1 cellular context compared by ENCODE assay signal in genomic region chr19:41547569-41547968, GRCh38.
TF ChIP-seq lines count a peak whose summit lies in the region.

No MANE protein-coding gene starts in this region.

TF ChIP-seq in GM23338, 12 proteins besides CTCF, POLR2A, EP300 and RAD21:
- TF ChIP-seq CREB1 (CRISPR knock-in tag; IDR thresholded peaks at IDR 0.05; ENCODE audit: low read depth) (no peak), JUNB (IDR thresholded peaks at IDR 0.05; ENCODE audit: unreplicated experiment) (no peak), ETS1 (IDR thresholded peaks at IDR 0.05) (no peak), ZNF114 (CRISPR knock-in tag; IDR thresholded peaks at IDR 0.05) (no peak), ZNF331 (CRISPR knock-in tag; IDR thresholded peaks at IDR 0.05; ENCODE audit: low read depth) (no peak), POLR2AphosphoS5 (IDR thresholded peaks at IDR 0.05; ENCODE audit: low read depth) (no peak), NANOG (IDR thresholded peaks at IDR 0.05; ENCODE audit: borderline replicate concordance) (no peak), REST (IDR thresholded peaks at IDR 0.05; ENCODE audit: unreplicated experiment) (no peak), EZH2phosphoT487 (IDR thresholded peaks at IDR 0.05; ENCODE audit: unreplicated experiment) (no peak), STAT1 (IDR thresholded peaks at IDR 0.05; ENCODE audit: unreplicated experiment) (no peak), EZH2 (IDR thresholded peaks at IDR 0.05; ENCODE audit: low read depth, unreplicated experiment) (no peak)
- TF ChIP-seq, protein P1, sequence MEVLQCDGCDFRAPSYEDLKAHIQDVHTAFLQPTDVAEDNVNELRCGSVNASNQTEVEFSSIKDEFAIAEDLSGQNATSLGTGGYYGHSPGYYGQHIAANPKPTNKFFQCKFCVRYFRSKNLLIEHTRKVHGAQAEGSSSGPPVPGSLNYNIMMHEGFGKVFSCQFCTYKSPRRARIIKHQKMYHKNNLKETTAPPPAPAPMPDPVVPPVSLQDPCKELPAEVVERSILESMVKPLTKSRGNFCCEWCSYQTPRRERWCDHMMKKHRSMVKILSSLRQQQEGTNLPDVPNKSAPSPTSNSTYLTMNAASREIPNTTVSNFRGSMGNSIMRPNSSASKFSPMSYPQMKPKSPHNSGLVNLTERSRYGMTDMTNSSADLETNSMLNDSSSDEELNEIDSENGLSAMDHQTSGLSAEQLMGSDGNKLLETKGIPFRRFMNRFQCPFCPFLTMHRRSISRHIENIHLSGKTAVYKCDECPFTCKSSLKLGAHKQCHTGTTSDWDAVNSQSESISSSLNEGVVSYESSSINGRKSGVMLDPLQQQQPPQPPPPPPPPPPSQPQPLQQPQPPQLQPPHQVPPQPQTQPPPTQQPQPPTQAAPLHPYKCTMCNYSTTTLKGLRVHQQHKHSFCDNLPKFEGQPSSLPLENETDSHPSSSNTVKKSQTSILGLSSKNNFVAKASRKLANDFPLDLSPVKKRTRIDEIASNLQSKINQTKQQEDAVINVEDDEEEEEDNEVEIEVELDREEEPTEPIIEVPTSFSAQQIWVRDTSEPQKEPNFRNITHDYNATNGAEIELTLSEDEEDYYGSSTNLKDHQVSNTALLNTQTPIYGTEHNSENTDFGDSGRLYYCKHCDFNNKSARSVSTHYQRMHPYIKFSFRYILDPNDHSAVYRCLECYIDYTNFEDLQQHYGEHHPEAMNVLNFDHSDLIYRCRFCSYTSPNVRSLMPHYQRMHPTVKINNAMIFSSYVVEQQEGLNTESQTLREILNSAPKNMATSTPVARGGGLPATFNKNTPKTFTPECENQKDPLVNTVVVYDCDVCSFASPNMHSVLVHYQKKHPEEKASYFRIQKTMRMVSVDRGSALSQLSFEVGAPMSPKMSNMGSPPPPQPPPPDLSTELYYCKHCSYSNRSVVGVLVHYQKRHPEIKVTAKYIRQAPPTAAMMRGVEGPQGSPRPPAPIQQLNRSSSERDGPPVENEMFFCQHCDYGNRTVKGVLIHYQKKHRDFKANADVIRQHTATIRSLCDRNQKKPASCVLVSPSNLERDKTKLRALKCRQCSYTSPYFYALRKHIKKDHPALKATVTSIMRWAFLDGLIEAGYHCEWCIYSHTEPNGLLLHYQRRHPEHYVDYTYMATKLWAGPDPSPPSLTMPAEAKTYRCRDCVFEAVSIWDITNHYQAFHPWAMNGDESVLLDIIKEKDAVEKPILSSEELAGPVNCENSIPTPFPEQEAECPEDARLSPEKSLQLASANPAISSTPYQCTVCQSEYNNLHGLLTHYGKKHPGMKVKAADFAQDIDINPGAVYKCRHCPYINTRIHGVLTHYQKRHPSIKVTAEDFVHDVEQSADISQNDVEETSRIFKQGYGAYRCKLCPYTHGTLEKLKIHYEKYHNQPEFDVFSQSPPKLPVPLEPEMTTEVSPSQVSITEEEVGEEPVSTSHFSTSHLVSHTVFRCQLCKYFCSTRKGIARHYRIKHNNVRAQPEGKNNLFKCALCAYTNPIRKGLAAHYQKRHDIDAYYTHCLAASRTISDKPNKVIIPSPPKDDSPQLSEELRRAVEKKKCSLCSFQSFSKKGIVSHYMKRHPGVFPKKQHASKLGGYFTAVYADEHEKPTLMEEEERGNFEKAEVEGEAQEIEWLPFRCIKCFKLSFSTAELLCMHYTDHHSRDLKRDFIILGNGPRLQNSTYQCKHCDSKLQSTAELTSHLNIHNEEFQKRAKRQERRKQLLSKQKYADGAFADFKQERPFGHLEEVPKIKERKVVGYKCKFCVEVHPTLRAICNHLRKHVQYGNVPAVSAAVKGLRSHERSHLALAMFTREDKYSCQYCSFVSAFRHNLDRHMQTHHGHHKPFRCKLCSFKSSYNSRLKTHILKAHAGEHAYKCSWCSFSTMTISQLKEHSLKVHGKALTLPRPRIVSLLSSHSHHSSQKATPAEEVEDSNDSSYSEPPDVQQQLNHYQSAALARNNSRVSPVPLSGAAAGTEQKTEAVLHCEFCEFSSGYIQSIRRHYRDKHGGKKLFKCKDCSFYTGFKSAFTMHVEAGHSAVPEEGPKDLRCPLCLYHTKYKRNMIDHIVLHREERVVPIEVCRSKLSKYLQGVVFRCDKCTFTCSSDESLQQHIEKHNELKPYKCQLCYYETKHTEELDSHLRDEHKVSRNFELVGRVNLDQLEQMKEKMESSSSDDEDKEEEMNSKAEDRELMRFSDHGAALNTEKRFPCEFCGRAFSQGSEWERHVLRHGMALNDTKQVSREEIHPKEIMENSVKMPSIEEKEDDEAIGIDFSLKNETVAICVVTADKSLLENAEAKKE (CRISPR knock-in tag; IDR thresholded peaks at IDR 0.05) = no peak
